9 cellular contexts compared by ENCODE assay signal in genomic region chr11:27234961-27235360, GRCh38.
"Had no signal": no experiment of that assay in that cellular context is flagged by ENCODE, and none has a peak within 500 bp of the region (broad histone marks: within the 10 kb centered on the region; RNA-seq: fewer than 3 reads in every experiment).

No MANE protein-coding gene starts in this region.

- H3K36me3 ChIP-seq: neutrophil, suprapubic skin had no signal

- H3K27me3 ChIP-seq: neutrophil, suprapubic skin had no signal

- H3K9me3 ChIP-seq: neutrophil, suprapubic skin had no signal

- DNase-seq: activated B cell treated with CpG ODN at 0.5 μM for 24 hours; activated CD4-positive, alpha-beta T cell treated with anti-CD3 and anti-CD28 coated beads, Interleukin-2, amount 10 ng/mL, durations not matched to agents 24 days and 14 days; activated naive CD4-positive, alpha-beta T cell; foreskin melanocyte; kidney; stimulated activated CD4-positive, alpha-beta T cell treated with anti-CD3 and anti-CD28 coated beads, Interleukin-1b, Interleukin-23, amount 100 ng/mL, for 48 hours; stimulated activated naive CD4-positive, alpha-beta T cell had no signal

- H3K27ac ChIP-seq: neutrophil, suprapubic skin had no signal

- H3K4me3 ChIP-seq: suprapubic skin had no signal
